18 cellular contexts compared by ENCODE assay signal in the genomic region with DNA sequence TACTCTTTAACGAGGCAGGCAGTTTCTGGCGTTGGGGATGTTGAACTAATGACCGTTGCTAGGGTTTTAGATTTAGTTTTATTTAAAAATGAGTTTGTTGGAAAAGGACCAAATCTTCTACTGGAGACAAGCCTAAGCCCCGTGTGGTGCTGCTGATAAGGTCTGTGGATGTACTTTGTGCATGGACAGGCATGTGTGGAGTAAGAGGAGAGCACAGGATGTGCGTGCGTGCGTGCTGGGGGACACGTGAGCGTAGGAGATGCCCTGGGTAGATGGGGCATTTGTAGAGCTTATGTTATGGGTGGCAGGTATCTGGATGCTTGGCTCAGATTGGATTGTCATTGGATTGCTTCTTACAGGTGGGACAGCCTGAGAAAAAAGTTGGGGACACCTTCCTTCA. TPM values are rescaled to one million over a fixed set of nuclear protein-coding genes. Genes with fewer than 3 reads are reported as not detected.
DNase-seq lines count a peak whose midpoint lies in the region; ATAC-seq, FAIRE-seq and TF ChIP-seq lines count a peak whose summit lies in the region.
"Had no signal": no experiment of that assay in that cellular context is flagged by ENCODE, and none has a peak within 500 bp of the region (broad histone marks: within the 10 kb centered on the region; RNA-seq: fewer than 3 reads in every experiment).

No MANE protein-coding gene starts in this region.

- H3K9me3 ChIP-seq in right lobe of liver (no peaks in the 10 kb centered on the region), HepG2 (ENCODE audit: low read length) (no peaks in the 10 kb centered on the region), right cardiac atrium (ENCODE audit: control insufficient read depth, low read length) (no peaks in the 10 kb centered on the region), gastrocnemius medialis (no peaks in the 10 kb centered on the region), vagina (no peaks in the 10 kb centered on the region)

- H3K9ac ChIP-seq in HepG2 (ENCODE audit: insufficient read depth, low read depth, low read length): no peak overlapping the region

- intact Hi-C loops in right lobe of liver (cut with DNase I) (no loop called here), HepG2 (cut with micrococcal nuclease; ENCODE audit: unreplicated experiment) (no loop called here), right cardiac atrium (cut with DNase I) (loop anchor here in 1 of 4 donors (10.0 kb wide), 1 partner anchor 357 kb away; no protein-coding TSS in a partner anchor), gastrocnemius medialis (cut with DNase I; ENCODE audit: low total_unique reads) (no loop called here), vagina (cut with DNase I) (no loop called here)

- no peaks in the 10 kb centered on the region for H4K20me1 ChIP-seq in HepG2 (ENCODE audit: insufficient read depth, low read length)

- TF ChIP-seq CTCF in right lobe of liver (IDR thresholded peaks at IDR 0.05) (no peak), HepG2 (CRISPR knock-in tag; IDR thresholded peaks at IDR 0.05) (no peak), gastrocnemius medialis (IDR thresholded peaks at IDR 0.05 in 4 of 5, conservative IDR thresholded peaks at IDR 0.05 in 1 of 5) (no peak), vagina (IDR thresholded peaks at IDR 0.05) (no peak)

- H3K27me3 ChIP-seq in right lobe of liver (no peaks in the 10 kb centered on the region), HepG2 (ENCODE audit: control insufficient read depth in 1 of 2, insufficient read depth in 2 of 2, low read length in 2 of 2) (peaks cover 3 to 14% of the 10 kb centered on the region in 2 experiments; a peak in 3 of 5 replicates), right cardiac atrium (ENCODE audit: control insufficient read depth, insufficient read depth) (no peaks in the 10 kb centered on the region), gastrocnemius medialis (peaks cover 0 to 10% (median 6%) of the 10 kb centered on the region in 3 donors), vagina (no peaks in the 10 kb centered on the region)

- H3K4me3 ChIP-seq in right lobe of liver: no peak overlapping the region
- H3K4me3 ChIP-seq in HepG2 (replicated peaks in 1 of 3; ENCODE audit: insufficient read depth in 1 of 3, low read depth in 2 of 3, low read length in 3 of 3): no peak overlapping the region
- no peak overlapping the region for H3K4me3 ChIP-seq in right cardiac atrium (ENCODE audit: low read length)
- no peak overlapping the region for H3K4me3 ChIP-seq in gastrocnemius medialis
- no peak overlapping the region for H3K4me3 ChIP-seq in vagina

- TF ChIP-seq POLR2A in right lobe of liver (IDR thresholded peaks at IDR 0.05) (no peak), HepG2 (IDR thresholded peaks at IDR 0.05; ENCODE audit: insufficient read depth in 1 of 2, low read depth in 2 of 2, low read length in 2 of 2) (no peak), gastrocnemius medialis (IDR thresholded peaks at IDR 0.05) (no peak), vagina (IDR thresholded peaks at IDR 0.05) (no peak), GM12892 (IDR thresholded peaks at IDR 0.05; ENCODE audit: low read depth, low read length) (no peak)

- no peak overlapping the region for H2AFZ ChIP-seq in HepG2 (ENCODE audit: low read length)

- CTCF ChIA-PET in HepG2 (lab: Yijun Ruan, JAX; ENCODE audit: low intra/inter-chr PET ratio, low total read pairs): no interaction called here

- TF ChIP-seq EP300 in HepG2 (IDR thresholded peaks at IDR 0.05; ENCODE audit: low read depth in 2 of 2, low read length in 2 of 2) (no peak), HepG2 (CRISPR knock-in tag; IDR thresholded peaks at IDR 0.05; ENCODE audit: borderline replicate concordance) (no peak)

- DNase-seq in right lobe of liver: no peak
- DNase-seq in HepG2 (ENCODE audit: low spot score): no peak
- DNase-seq in right cardiac atrium: peak in 2 of 3 donors; percentile 49 to 66
- DNase-seq in gastrocnemius medialis: no peak
- DNase-seq in vagina (ENCODE audit: extremely low spot score in 2 of 2): peak in 1 of 2 donors; percentile 16
- no peak for DNase-seq in GM12892 (ENCODE audit: insufficient read length)
- no peak for DNase-seq in NCI-H69 (lab: John Stamatoyannopoulos, UW)
- no peak for DNase-seq in activated CD4-positive, alpha-beta T cell treated with anti-CD3 and anti-CD28 coated beads for 4 hours
- DNase-seq: DMS79, Kasumi-1, NCI-H1694, NCI-H2081 treated with DMSO at 0.1 percent for 48 hours, NCI-H2171 treated with DMSO at 0.1 percent for 48 hours, NCI-H526, SHP77 had no signal

- BruUV-seq in HepG2 (replicated peaks; lab: Mats Ljungman, UMichigan): no TSS peak

- POLR2A ChIA-PET in HepG2 (lab: Yijun Ruan, JAX): no interaction called here

- no peaks in the 10 kb centered on the region for H3K79me2 ChIP-seq in HepG2 (ENCODE audit: insufficient read depth, low read length)

- TF ChIP-seq RAD21 in HepG2 (CRISPR knock-in tag; IDR thresholded peaks at IDR 0.05): no peak

- ATAC-seq in right lobe of liver (no peak), HepG2 (no peak), right cardiac atrium (peak; percentile 32 to 56), gastrocnemius medialis (no peak)

- WGBS in right lobe of liver (ENCODE audit: insufficient coverage, low coverage, low lambda C conversion rate, missing lambda C conversion rate): 36% methylated on average over 9 of the region's 9 CpGs
- 16% methylated on average over 9 of the region's 9 CpGs for WGBS in HepG2 (ENCODE audit: low lambda C conversion rate)
- WGBS in right cardiac atrium: 39% methylated on average over 9 of the region's 9 CpGs

- in situ Hi-C loops in HepG2 (cut with HindIII; ENCODE audit: extremely low pct_ligation_motif_present, low pct_unique_long_range_greater_than_20kb) (no loop called here), gastrocnemius medialis (cut with MboI; ENCODE audit: low sequenced_read_pairs in 4 of 4) (loop anchor here in 3 of 4 donors (10.0 to 25.0 kb wide), 4 partner anchors 225 to 575 kb away; no protein-coding TSS in a partner anchor)

- FAIRE-seq in HepG2 (lab: Jason Lieb, UNC) (no peak), GM12892 (lab: Jason Lieb, UNC) (no peak)
- FAIRE-seq: A204.1 had no signal

- H3K27ac ChIP-seq in right lobe of liver: peak overlapping the region in 2 of 3 donors; percentile 13 to 47
- H3K27ac ChIP-seq in HepG2 (ENCODE audit: extremely low read length, insufficient read depth, low read length): no peak overlapping the region
- no peak overlapping the region for H3K27ac ChIP-seq in right cardiac atrium (ENCODE audit: low read length)
- peak overlapping the region in 3 of 4 donors; percentile 37 to 62 (median 43) for H3K27ac ChIP-seq in gastrocnemius medialis
- peak overlapping the region; percentile 13 for H3K27ac ChIP-seq in vagina
- H3K27ac ChIP-seq: C4-2B had no signal

- H3K4me2 ChIP-seq in HepG2 (ENCODE audit: low read depth, low read length): no peak overlapping the region

- peaks cover 0 to 12% (median 5%) of the 10 kb centered on the region in 4 donors for H3K4me1 ChIP-seq in right lobe of liver
- H3K4me1 ChIP-seq in HepG2 (ENCODE audit: insufficient read depth, low read length): no peaks in the 10 kb centered on the region
- peaks cover 3% of the 10 kb centered on the region for H3K4me1 ChIP-seq in right cardiac atrium (ENCODE audit: control insufficient read depth, insufficient read depth, low read length)
- H3K4me1 ChIP-seq in gastrocnemius medialis: peaks cover 16 to 19% of the 10 kb centered on the region in 2 donors
- H3K4me1 ChIP-seq in vagina: peaks cover 64% of the 10 kb centered on the region

- H3K36me3 ChIP-seq in right lobe of liver (no peaks in the 10 kb centered on the region), HepG2 (replicated peaks in 1 of 2; ENCODE audit: control insufficient read depth in 1 of 2, insufficient read depth in 2 of 2, low read length in 2 of 2) (no peaks in the 10 kb centered on the region), gastrocnemius medialis (no peaks in the 10 kb centered on the region), vagina (no peaks in the 10 kb centered on the region)

RNA-seq across cellular contexts. Expression of a gene that starts 5.7 kb away (rescaled TPM):
- total RNA-seq in right lobe of liver: 1 to 10 TPM; 1.1 to 4.0 (median 2.6) TPM
- total RNA-seq in HepG2 (2016; rRNA removed; fragmentation: Illumina TruSeq; extraction: Trizol): not detected in 2 replicates
- total RNA-seq in HepG2 (2016; cell fraction: cytosol; rRNA removed; fragmentation: Illumina TruSeq; extraction: Trizol; ENCODE audit: low read depth): not detected in 2 replicates
- not detected in 2 replicates for total RNA-seq in HepG2 (2016; cell fraction: insoluble cytoplasmic fraction; rRNA removed; fragmentation: Illumina TruSeq; extraction: Trizol)
- total RNA-seq in HepG2 (2016; cell fraction: membrane; rRNA removed; fragmentation: Illumina TruSeq; extraction: Trizol): not detected in 2 replicates
- total RNA-seq in HepG2 (2016; cell fraction: nucleus; rRNA removed; fragmentation: Illumina TruSeq; extraction: Trizol): not detected in 2 replicates
- not detected in 2 replicates for polyA plus RNA-seq in HepG2 (2011; rRNA removed)
- not detected in 2 replicates for polyA plus RNA-seq in HepG2 (2011; cell fraction: cytosol; rRNA removed)
- not detected in 2 replicates for polyA plus RNA-seq in HepG2 (2011; cell fraction: nucleus; rRNA removed)
- not detected in 2 replicates for polyA plus RNA-seq in HepG2 (2012)
- not detected in 2 replicates for polyA plus RNA-seq in HepG2 (2016; cell fraction: cytosol; fragmentation: Illumina TruSeq; extraction: Trizol; ENCODE audit: low read depth)
- polyA plus RNA-seq in HepG2 (2016; cell fraction: insoluble cytoplasmic fraction; fragmentation: Illumina TruSeq; extraction: Trizol; ENCODE audit: low read depth): not detected in 2 replicates
- not detected in 2 replicates for polyA plus RNA-seq in HepG2 (2016; cell fraction: membrane; fragmentation: Illumina TruSeq; extraction: Trizol; ENCODE audit: low read depth)
- not detected in 2 replicates for polyA plus RNA-seq in HepG2 (2016; cell fraction: nucleus; fragmentation: Illumina TruSeq; extraction: Trizol; ENCODE audit: insufficient read depth, low read depth)
- not detected in 2 replicates for polyA minus RNA-seq in HepG2 (2011; rRNA and poly(A)+ RNA removed; ENCODE audit: low replicate concordance)
- not detected in 2 replicates for polyA minus RNA-seq in HepG2 (2011; cell fraction: cytosol; rRNA and poly(A)+ RNA removed)
- not detected in 2 replicates for polyA minus RNA-seq in HepG2 (2011; cell fraction: nucleus; rRNA and poly(A)+ RNA removed)
- total RNA-seq in right cardiac atrium: 1 to 10 TPM in 2 of 4 donors, under 1 TPM in 2; 0.53 to 1.9 (median 1.3) TPM
- polyA plus RNA-seq in right cardiac atrium: 1.7 TPM
- total RNA-seq in gastrocnemius medialis: under 1 TPM in 2 of 4 donors, not detected in 2; 0.18 to 0.23 TPM
- total RNA-seq in vagina: 1.7 TPM
- not detected for polyA plus RNA-seq in GM12892 (2012; ENCODE audit: missing spikeins)
- total RNA-seq: MCF 10A had no signal

Comparison
In these comparisons a context has a peak if more than half of its experiments do, and no peak if none do; other contexts are left out.
1. H3K27ac ChIP-seq: peak in right lobe of liver (2 of 3), gastrocnemius medialis (3 of 4) and vagina (single experiment); none in HepG2 (single experiment) and right cardiac atrium (single experiment).
2. ATAC-seq: peak in right cardiac atrium (2 of 2); none in right lobe of liver (0 of 4), HepG2 (single experiment) and gastrocnemius medialis (0 of 2).
3. DNase-seq: peak in right cardiac atrium (2 of 3); none in right lobe of liver (0 of 3), HepG2 (single experiment), gastrocnemius medialis (0 of 2), GM12892 (single experiment), NCI-H69 (single experiment) and activated CD4-positive, alpha-beta T cell treated with anti-CD3 and anti-CD28 coated beads for 4 hours (0 of 2).